Comparison of ENCODE assay signal across 4 cellular contexts in the genomic region with DNA sequence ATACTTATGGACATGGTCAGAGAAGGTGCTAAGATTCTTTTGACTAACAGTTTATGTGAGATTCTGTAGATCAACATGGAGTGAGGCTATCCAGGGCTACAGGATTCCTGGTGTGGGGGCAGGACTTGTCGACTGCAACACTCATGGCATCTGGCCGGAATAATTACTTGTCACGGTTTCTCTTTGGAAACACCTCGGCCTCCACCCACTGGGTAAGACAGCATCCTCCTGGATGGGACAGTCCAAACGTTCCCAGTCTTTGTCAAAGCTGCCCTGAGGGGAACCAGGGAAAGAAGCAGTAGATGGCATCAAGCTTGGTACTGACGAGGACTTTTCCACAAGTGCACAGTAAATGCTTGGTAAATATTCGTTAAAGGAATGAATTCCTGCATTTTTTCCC.
"Had no signal": no experiment of that assay in that cellular context is flagged by ENCODE, and none has a peak within 500 bp of the region (broad histone marks: within the 10 kb centered on the region; RNA-seq: fewer than 3 reads in every experiment).

No MANE protein-coding gene starts in this region.

- DNase-seq: H9, HCEC 1CT, IMR-90 had no signal

- H3K4me3 ChIP-seq: GM23338 had no signal

- ATAC-seq: GM23338 had no signal
